In genomic region chr6:110946498-110946897, GRCh38 we compare ENCODE assay signal across 1 cellular context.
TF ChIP-seq lines count a peak whose summit lies in the region.

No MANE protein-coding gene starts in this region.

TF ChIP-seq in K562, 482 proteins besides CTCF, POLR2A, EP300 and RAD21 (continued from another document):
- TF ChIP-seq TCFL5 (CRISPR knock-in tag; conservative IDR thresholded peaks at IDR 0.05): no peak
- no peak for TF ChIP-seq ZNF41 (CRISPR knock-in tag; conservative IDR thresholded peaks at IDR 0.05)
- no peak for TF ChIP-seq DIDO1 (tag; IDR thresholded peaks at IDR 0.05; ENCODE audit: low read depth)
- no peak for TF ChIP-seq BMI1 (IDR thresholded peaks at IDR 0.05; ENCODE audit: low read length)
- TF ChIP-seq TCF7L2 (IDR thresholded peaks at IDR 0.05; ENCODE audit: low read depth, low read length): no peak
- TF ChIP-seq KDM4B (IDR thresholded peaks at IDR 0.05; ENCODE audit: borderline replicate concordance in 2 of 2, low read depth in 1 of 2): no peak
TF ChIP-seq in K562: peak in this region for 0.
